ENCODE assay signal across 10 cellular contexts in the genomic region with DNA sequence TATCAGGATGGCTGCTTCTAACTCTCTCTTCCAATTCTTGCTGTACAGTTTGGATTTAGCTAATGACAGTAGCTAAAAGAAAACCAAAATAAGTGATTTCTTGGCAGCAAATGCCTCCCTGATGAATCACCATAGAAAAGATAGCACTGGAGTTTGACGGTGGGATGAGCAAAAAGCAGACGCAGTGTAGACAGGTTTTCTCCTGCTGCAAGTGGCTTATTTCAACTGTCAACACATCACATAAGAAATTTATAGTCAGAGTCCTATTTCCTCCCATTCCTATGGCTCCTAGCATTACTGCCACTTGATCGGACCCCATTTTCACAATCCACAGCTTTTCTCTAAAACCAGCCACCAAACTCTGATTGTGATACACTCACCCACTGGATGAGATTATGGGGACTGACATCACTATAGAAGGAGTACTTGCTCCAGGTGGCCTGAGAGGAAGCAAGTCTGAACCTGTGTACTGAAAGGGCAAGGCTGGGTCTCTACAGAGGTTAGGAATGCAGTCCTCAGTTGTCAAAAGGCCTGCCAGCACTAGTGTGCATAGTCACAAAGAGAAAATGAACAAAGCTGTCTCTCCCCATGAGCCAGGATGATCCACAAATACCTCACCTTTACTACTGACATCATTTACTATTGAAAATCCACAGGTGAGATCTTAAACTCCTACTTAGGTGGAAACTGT.
A peak's percentile ranks its signal among the peaks of the same experiment; 100 is the strongest.
DNase-seq lines count a peak whose midpoint lies in the region; ATAC-seq and TF ChIP-seq lines count a peak whose summit lies in the region.
"Had no signal": no experiment of that assay in that cellular context is flagged by ENCODE, and none has a peak within 500 bp of the region (broad histone marks: within the 10 kb centered on the region; RNA-seq: fewer than 3 reads in every experiment).

No MANE protein-coding gene starts in this region.

- H3K27ac ChIP-seq in colonic mucosa (peak overlapping the region; percentile 2), upper lobe of right lung (peak overlapping the region; percentile 75)

- DNase-seq in OCI-M1 (lab: John Stamatoyannopoulos, UW): peak; percentile 55
- DNase-seq in colonic mucosa: no peak
- DNase-seq in kidney glomerular epithelial cell (lab: John Stamatoyannopoulos, UW): peak; percentile 44
- DNase-seq in upper lobe of right lung: no peak
- no peak for DNase-seq in T-helper 17 cell
- DNase-seq in DMS153 treated with DMSO at 0.1 percent for 48 hours (lab: John Stamatoyannopoulos, UW; ENCODE audit: unreplicated experiment): no peak
- DNase-seq: activated naive CD4-positive, alpha-beta T cell treated with anti-CD3 and anti-CD28 coated beads, Interleukin-2, amount 10 ng/mL, durations not matched to agents 7 days and 5 days; NCI-H2081 treated with DMSO at 0.1 percent for 48 hours; right lobe of liver had no signal

- H3K27ac Mint-ChIP-seq in T-helper 17 cell: no peak overlapping the region
- H3K27ac Mint-ChIP-seq: activated naive CD4-positive, alpha-beta T cell treated with anti-CD3 and anti-CD28 coated beads, Interleukin-2, amount 10 ng/mL, durations not matched to agents 7 days and 5 days had no signal

- H3K4me1 Mint-ChIP-seq in T-helper 17 cell: peaks cover 2% of the 10 kb centered on the region

- H3K27me3 Mint-ChIP-seq in T-helper 17 cell: no peaks in the 10 kb centered on the region
- H3K27me3 Mint-ChIP-seq: activated naive CD4-positive, alpha-beta T cell treated with anti-CD3 and anti-CD28 coated beads, Interleukin-2, amount 10 ng/mL, durations not matched to agents 7 days and 5 days had no signal

- H3K4me3 ChIP-seq in colonic mucosa (no peak overlapping the region), upper lobe of right lung (no peak overlapping the region)
- H3K4me3 ChIP-seq: right lobe of liver had no signal

- ATAC-seq in upper lobe of right lung: no peak
- no peak for ATAC-seq in HG02642 (IDR thresholded peaks at IDR 0.05; ENCODE audit: poor library complexity, unreplicated experiment)
- ATAC-seq in T-helper 17 cell: no peak

- intact Hi-C loops in colonic mucosa (cut with DNase I): no loop called here
- intact Hi-C loops in upper lobe of right lung (cut with DNase I): no loop called here

- TF ChIP-seq CTCF in colonic mucosa (IDR thresholded peaks at IDR 0.05) (no peak), upper lobe of right lung (IDR thresholded peaks at IDR 0.05) (no peak)

- H3K36me3 Mint-ChIP-seq in T-helper 17 cell (ENCODE audit: low read depth): no peaks in the 10 kb centered on the region
- H3K36me3 Mint-ChIP-seq: activated naive CD4-positive, alpha-beta T cell treated with anti-CD3 and anti-CD28 coated beads, Interleukin-2, amount 10 ng/mL, durations not matched to agents 7 days and 5 days had no signal

- H3K4me3 Mint-ChIP-seq in T-helper 17 cell: no peak overlapping the region
- H3K4me3 Mint-ChIP-seq: activated naive CD4-positive, alpha-beta T cell treated with anti-CD3 and anti-CD28 coated beads, Interleukin-2, amount 10 ng/mL, durations not matched to agents 7 days and 5 days had no signal

- no peak overlapping the region for H3K9ac ChIP-seq in colonic mucosa (ENCODE audit: low read depth in 2 of 2, low read length in 2 of 2)

- H3K9me3 ChIP-seq in colonic mucosa (no peaks in the 10 kb centered on the region), upper lobe of right lung (no peaks in the 10 kb centered on the region), T-helper 17 cell (ENCODE audit: control insufficient read depth, low read length, poor library complexity, severe bottlenecking) (no peaks in the 10 kb centered on the region)
- H3K9me3 ChIP-seq: right lobe of liver had no signal

- H3K27me3 ChIP-seq in colonic mucosa: no peaks in the 10 kb centered on the region
- no peaks in the 10 kb centered on the region for H3K27me3 ChIP-seq in upper lobe of right lung
- H3K27me3 ChIP-seq: right lobe of liver had no signal

- H3K4me1 ChIP-seq in colonic mucosa (no peaks in the 10 kb centered on the region), upper lobe of right lung (peaks cover 20% of the 10 kb centered on the region)
- H3K4me1 ChIP-seq: right lobe of liver had no signal

- no peaks in the 10 kb centered on the region for H3K36me3 ChIP-seq in colonic mucosa
- no peaks in the 10 kb centered on the region for H3K36me3 ChIP-seq in upper lobe of right lung
- H3K36me3 ChIP-seq: right lobe of liver had no signal

Comparison
In these comparisons a context has a peak if more than half of its experiments do, and no peak if none do; other contexts are left out.
1. DNase-seq: peak in OCI-M1 (single experiment) and kidney glomerular epithelial cell (single experiment); none in colonic mucosa (single experiment), upper lobe of right lung (single experiment), T-helper 17 cell (0 of 3) and DMS153 treated with DMSO at 0.1 percent for 48 hours (single experiment).